ENCODE assay signal across 8 cellular contexts in the genomic region with DNA sequence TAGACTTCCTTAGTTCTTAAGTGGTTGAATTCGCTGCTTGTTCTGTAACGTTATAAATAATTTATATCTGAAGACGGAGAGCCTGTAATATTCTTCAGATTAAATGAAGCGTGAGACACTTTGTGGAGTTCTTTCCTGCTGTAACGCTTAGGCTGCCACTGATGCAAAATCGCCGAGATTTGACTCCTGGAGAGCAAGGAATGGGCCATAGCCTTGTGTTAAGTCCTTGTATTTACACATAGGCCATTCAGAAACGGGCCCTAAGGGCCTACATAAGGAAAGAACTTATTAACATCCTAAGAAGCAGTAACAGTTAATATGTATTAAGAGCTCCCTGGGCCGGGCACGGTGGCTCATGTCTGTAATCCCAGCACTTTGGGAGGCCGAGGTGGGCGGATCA. TPM values are rescaled to one million over a fixed set of nuclear protein-coding genes. Genes with fewer than 3 reads are reported as not detected.
DNase-seq lines count a peak whose midpoint lies in the region; ATAC-seq and TF ChIP-seq lines count a peak whose summit lies in the region.

No MANE protein-coding gene starts in this region.

- ATAC-seq in Panc1: no peak

- no peaks in the 10 kb centered on the region for H3K27me3 ChIP-seq in Panc1 (ENCODE audit: control insufficient read depth, insufficient read depth, low read length)
- no peaks in the 10 kb centered on the region for H3K27me3 ChIP-seq in esophagus squamous epithelium
- no peaks in the 10 kb centered on the region for H3K27me3 ChIP-seq in prostate gland (replicated peaks; ENCODE audit: insufficient read depth)

- H3K36me3 ChIP-seq in Panc1 (ENCODE audit: control insufficient read depth, insufficient read depth, low read length) (peaks cover 10% of the 10 kb centered on the region; the same call in 1 of the 2 replicates), esophagus squamous epithelium (peaks cover 2 to 24% (median 5%) of the 10 kb centered on the region in 3 donors), prostate gland (no peaks in the 10 kb centered on the region)

- intact Hi-C loops in Panc1 (cut with micrococcal nuclease; ENCODE audit: unreplicated experiment): no loop called here
- intact Hi-C loops in esophagus squamous epithelium (cut with DNase I): no loop called here
- intact Hi-C loops in prostate gland (cut with DNase I): loop anchor here (2.0 kb wide), 1 partner anchor 53 kb away; a partner anchor contains a TSS

- BruUV-seq in Panc1 (replicated peaks; lab: Mats Ljungman, UMichigan): no TSS peak

- H3K4me1 ChIP-seq in Panc1 (ENCODE audit: control insufficient read depth, insufficient read depth, low read length) (0 out of 2 replicates have a peak, but pooled peaks cover 7% of the 10 kb centered on the region), esophagus squamous epithelium (peaks cover 25 to 55% (median 35%) of the 10 kb centered on the region in 3 donors), prostate gland (replicated peaks) (peaks cover 13% of the 10 kb centered on the region)

- TF ChIP-seq POLR2A in esophagus squamous epithelium (IDR thresholded peaks at IDR 0.05): no peak
- no peak for TF ChIP-seq POLR2A in prostate gland (IDR thresholded peaks at IDR 0.05)

- 34 to 37% methylated on average over 12 of the region's 12 CpGs for WGBS in esophagus squamous epithelium, 2 donors
- 49% methylated on average over 12 of the region's 12 CpGs for WGBS in prostate gland

- in situ Hi-C loops in Panc1 (cut with HindIII; ENCODE audit: low pct_unique_long_range_greater_than_20kb, low sequenced_read_pairs): no loop called here

- H3K9me3 ChIP-seq in Panc1 (ENCODE audit: control insufficient read depth, insufficient read depth, low read depth, low read length) (no peaks in the 10 kb centered on the region), esophagus squamous epithelium (no peaks in the 10 kb centered on the region), prostate gland (no peaks in the 10 kb centered on the region)

- CTCF ChIA-PET in Panc1 (lab: Charles Lee): no interaction called here

- H3K4me3 ChIP-seq in Panc1 (ENCODE audit: low read depth in 2 of 2, low read length in 2 of 2) (peak overlapping the region; percentile 77 to 90), esophagus squamous epithelium (peak overlapping the region; percentile 96 to 100 (median 98)), prostate gland (peak overlapping the region; percentile 83 to 90)

- TF ChIP-seq CTCF in Panc1 (IDR thresholded peaks at IDR 0.05) (no peak), esophagus squamous epithelium (IDR thresholded peaks at IDR 0.05) (no peak), prostate gland (IDR thresholded peaks at IDR 0.05) (no peak)

- DNase-seq in DMS79 treated with DMSO at 0.1 percent for 48 hours (lab: John Stamatoyannopoulos, UW) (peak; percentile 57), Panc1 (ENCODE audit: low read depth, low spot score) (no peak), esophagus squamous epithelium (lab: John Stamatoyannopoulos, UW) (no peak), prostate gland (ENCODE audit: low spot score) (no peak), COR-L47 (lab: John Stamatoyannopoulos, UW) (no peak), medulla oblongata (ENCODE audit: extremely low spot score) (no peak), inferior parietal cortex (ENCODE audit: extremely low spot score) (no peak)
- no peak for DNase-seq in stimulated activated CD4-positive, alpha-beta T cell treated with anti-CD3 and anti-CD28 coated beads, Interleukin-4, amount 100 ng/mL, for 4 hours

- POLR2A ChIA-PET in Panc1 (lab: Charles Lee): no interaction called here

- H3K27ac ChIP-seq in Panc1 (ENCODE audit: low read length): peak overlapping the region; percentile 82
- peak overlapping the region in 3 of 4 donors; percentile 91 to 99 (median 98) for H3K27ac ChIP-seq in esophagus squamous epithelium
- no peak overlapping the region for H3K27ac ChIP-seq in prostate gland

RNA-seq across cellular contexts. Expression of a gene that starts 0.9 kb away (rescaled TPM):
- total RNA-seq in Panc1 (2021; ENCODE audit: unreplicated experiment) (65.9 TPM), esophagus squamous epithelium (10 to 100 TPM; 14.5 to 26.3 (median 19.0) TPM), prostate gland (10 to 100 TPM; 12.7 to 31.8 TPM)
- polyA plus RNA-seq in Panc1 (2012; ENCODE audit: insufficient read length): 54.6 TPM

RNA-seq across cellular contexts. Expression of a gene that starts 1.2 kb away (rescaled TPM):
- total RNA-seq in Panc1 (2021; ENCODE audit: unreplicated experiment) (122 TPM), esophagus squamous epithelium (100 to 1,000 TPM; 185 to 371 (median 293) TPM), prostate gland (100 to 1,000 TPM; 171 to 270 TPM)
- polyA plus RNA-seq in Panc1 (2012; ENCODE audit: insufficient read length): 127 TPM

RNA-seq across cellular contexts. Expression of a gene that starts 26.4 kb away (rescaled TPM):
- total RNA-seq in Panc1 (2021; ENCODE audit: unreplicated experiment) (14.9 TPM), esophagus squamous epithelium (1 to 10 TPM in 1 of 4 donors, under 1 TPM in 2, not detected in 1; 0.38 to 1.1 (median 0.97) TPM), prostate gland (1 to 10 TPM in 1 of 2 donors, not detected in 1; 6.3 TPM)
- polyA plus RNA-seq in Panc1 (2012; ENCODE audit: insufficient read length): 24.5 TPM

RNA-seq across cellular contexts. Expression of a gene that starts 33.0 kb away (rescaled TPM):
- 20.4 TPM for total RNA-seq in Panc1 (2021; ENCODE audit: unreplicated experiment)
- polyA plus RNA-seq in Panc1 (2012; ENCODE audit: insufficient read length): 18.0 TPM
- total RNA-seq in esophagus squamous epithelium: 10 to 100 TPM in 2 of 4 donors, 1 to 10 TPM in 2; 5.9 to 14.3 (median 9.8) TPM
- 10 to 100 TPM; 26.9 to 51.2 TPM for total RNA-seq in prostate gland

RNA-seq across cellular contexts. Expression of a gene that starts 33.5 kb away (rescaled TPM):
- total RNA-seq in Panc1 (2021; ENCODE audit: unreplicated experiment) (8.4 TPM), esophagus squamous epithelium (10 to 100 TPM; 10.8 to 16.8 (median 14.3) TPM), prostate gland (10 to 100 TPM; 13.6 to 25.5 TPM)
- 5.3 TPM for polyA plus RNA-seq in Panc1 (2012; ENCODE audit: insufficient read length)

Comparison
In these comparisons a context has a peak if more than half of its experiments do, and no peak if none do; other contexts are left out.
1. H3K27ac ChIP-seq: peak in Panc1 (single experiment) and esophagus squamous epithelium (3 of 4); none in prostate gland (0 of 2).
2. Peak in every context shown above with its lines, with median percentiles within 50 percentile points of each other: H3K4me3 ChIP-seq.